ENCODE assay signal across 8 cellular contexts in genomic region chr2:177165103-177165583, GRCh38. TPM values are rescaled to one million over a fixed set of nuclear protein-coding genes. Genes with fewer than 3 reads are reported as not detected.
DNase-seq lines count a peak whose midpoint lies in the region; ATAC-seq and TF ChIP-seq lines count a peak whose summit lies in the region.

No MANE protein-coding gene starts in this region.

- H3K79me2 ChIP-seq in fibroblast of lung (ENCODE audit: control insufficient read depth, insufficient read depth, low read length) (no peaks in the 10 kb centered on the region), osteoblast (ENCODE audit: insufficient read depth, low read length) (no peaks in the 10 kb centered on the region)

- no peaks in the 10 kb centered on the region for H4K20me1 ChIP-seq in fibroblast of lung (ENCODE audit: control insufficient read depth, extremely low read depth, insufficient read depth, low read length)
- no peaks in the 10 kb centered on the region for H4K20me1 ChIP-seq in osteoblast (ENCODE audit: insufficient read depth, low read length)

- H2AFZ ChIP-seq in fibroblast of lung (ENCODE audit: low read length) (peak overlapping the region; percentile 99), osteoblast (ENCODE audit: low read length) (peak overlapping the region; percentile 93)

- H3K9me3 ChIP-seq in fibroblast of lung (ENCODE audit: control insufficient read depth, insufficient read depth, low read depth, low read length) (no peaks in the 10 kb centered on the region), osteoblast (ENCODE audit: low read depth, low read length) (no peaks in the 10 kb centered on the region)

- CTCF ChIA-PET in AG04449 (lab: Yijun Ruan, JAX), result interaction anchor here (0.6 to 7.9 kb wide), 68 partner anchors 9 to 1050 kb away, joined by 3 to 202 read pairs (median 4); partner anchors contain the start of genes HOXD9 and NFE2L2

- no peak for TF ChIP-seq CTCF in AG04449 (IDR thresholded peaks at IDR 0.05; ENCODE audit: insufficient read depth, low read length, missing control alignments)
- TF ChIP-seq CTCF in fibroblast of lung (conservative IDR thresholded peaks at IDR 0.05 in 1 of 2, IDR thresholded peaks at IDR 0.05 in 1 of 2; ENCODE audit: low read depth in 1 of 2, low read length in 2 of 2), result no peak
- no peak for TF ChIP-seq CTCF in osteoblast (IDR thresholded peaks at IDR 0.05; ENCODE audit: extremely low read depth, low read depth, low read length)

- POLR2A ChIA-PET in AG04449 (lab: Yijun Ruan, JAX), result interaction anchor here (0.6 to 2.9 kb wide), 4 partner anchors 47 to 99 kb away, joined by 4 to 19 read pairs (median 8); partner anchors contain the start of genes HNRNPA3 and NFE2L2

- peak overlapping the region; percentile 68 for H3K9ac ChIP-seq in fibroblast of lung (ENCODE audit: insufficient read depth, low read length)

- no peak for ATAC-seq in HG03039 (IDR thresholded peaks at IDR 0.05; ENCODE audit: unreplicated experiment)
- ATAC-seq in HG02938 (IDR thresholded peaks at IDR 0.05; ENCODE audit: unreplicated experiment), result no peak

- H3K27me3 ChIP-seq in fibroblast of lung (ENCODE audit: control insufficient read depth, insufficient read depth, low read length), result no peaks in the 10 kb centered on the region
- H3K27me3 ChIP-seq in osteoblast (ENCODE audit: insufficient read depth, low read length), result no peaks in the 10 kb centered on the region

- H3K4me2 ChIP-seq in fibroblast of lung (ENCODE audit: extremely low read depth, insufficient read depth, low read length) (peak overlapping the region; percentile 100), osteoblast (ENCODE audit: insufficient read depth, low read length) (peak overlapping the region; percentile 98)

- H3K4me1 ChIP-seq in fibroblast of lung (ENCODE audit: control insufficient read depth, extremely low read depth, insufficient read depth, low read length) (peaks cover 11% of the 10 kb centered on the region), osteoblast (ENCODE audit: insufficient read depth, low read length) (peaks cover 15% of the 10 kb centered on the region)

- H3K4me3 ChIP-seq in AG04449 (ENCODE audit: low read depth, low read length), result peak overlapping the region; percentile 34
- H3K4me3 ChIP-seq in fibroblast of lung (replicated peaks in 1 of 4; ENCODE audit: control extremely low read depth in 1 of 4, insufficient read depth in 1 of 4, low read depth in 3 of 4, low read length in 4 of 4), result peak overlapping the region; percentile 40 to 61 (median 47)
- H3K4me3 ChIP-seq in osteoblast (ENCODE audit: insufficient read depth, low read length), result peak overlapping the region; percentile 73

- DNase-seq in AG04449 (ENCODE audit: low read depth, low spot score) (no peak), HCEC 1CT (peak; percentile 39), RPMI8226 (peak; percentile 31), fibroblast of lung (ENCODE audit: low read depth in 2 of 2) (peak; percentile 49 to 56), osteoblast (ENCODE audit: insufficient read length, low spot score, missing footprints) (peak; percentile 8), T1000 (lab: John Stamatoyannopoulos, UW) (no peak)

- peak overlapping the region; percentile 79 for H3K27ac ChIP-seq in fibroblast of lung (ENCODE audit: insufficient read depth, low read length)
- peak overlapping the region; percentile 91 for H3K27ac ChIP-seq in osteoblast (ENCODE audit: low read depth, low read length)

- H3K36me3 ChIP-seq in fibroblast of lung (ENCODE audit: control insufficient read depth, insufficient read depth, low read length) (no peaks in the 10 kb centered on the region), osteoblast (ENCODE audit: insufficient read depth, low read length) (no peaks in the 10 kb centered on the region)

RNA-seq across cellular contexts. Expression of gene HNRNPA3, which starts 47.5 kb away (rescaled TPM):
- 33.9 and 34.5 TPM in 2 replicates for total RNA-seq in fibroblast of lung
- polyA plus RNA-seq in fibroblast of lung, result 81.2 and 106 TPM in 2 replicates
- polyA plus RNA-seq in fibroblast of lung (2012), result 365 and 474 TPM in 2 replicates
- polyA minus RNA-seq in fibroblast of lung (ENCODE audit: low replicate concordance), result 5.8 and 7.3 TPM in 2 replicates
- 19.7 and 21.4 TPM in 2 replicates for total RNA-seq in osteoblast

Comparison
In these comparisons a context has a peak if more than half of its experiments do, and no peak if none do; other contexts are left out.
1. DNase-seq: peak in HCEC 1CT (single experiment), RPMI8226 (single experiment), fibroblast of lung (2 of 2) and osteoblast (single experiment); none in AG04449 (single experiment) and T1000 (single experiment).
2. Peak in every context shown above with its lines, with median percentiles within 50 percentile points of each other: H3K4me3 ChIP-seq.